In genomic region chr9:89497978-89498844, GRCh38 we compare ENCODE assay signal across 8 cellular contexts. TPM values are rescaled to one million over a fixed set of nuclear protein-coding genes. Genes with fewer than 3 reads are reported as not detected.
A peak's percentile ranks its signal among the peaks of the same experiment; 100 is the strongest.
DNase-seq lines count a peak whose midpoint lies in the region; ATAC-seq and TF ChIP-seq lines count a peak whose summit lies in the region.

TSS of gene SEMA4D (minus strand) at chr9:89498113. CDS start at chr9:89405456, 92,657 bp downstream.

- peaks cover 86% of the 10 kb centered on the region for H3K4me1 ChIP-seq in CD4-positive, alpha-beta memory T cell (ENCODE audit: insufficient read depth, low read length)

- peaks cover 0 to 1% (median 0%) of the 10 kb centered on the region in 8 donors for H3K9me3 Mint-ChIP-seq in CD4-positive, alpha-beta memory T cell

- H3K9me2 ChIP-seq in SU-DHL-6 (replicated peaks; ENCODE audit: insufficient read depth, low read length): no peaks in the 10 kb centered on the region

- intact Hi-C loops in CD4-positive, alpha-beta memory T cell (cut with micrococcal nuclease): loop anchor here (1.0 to 2.0 kb wide), 5 partner anchors 8 to 51 kb away; no protein-coding TSS in a partner anchor

- peak within 1 kb of the TSS; percentile 89 to 98 for H3K4me3 ChIP-seq in CD4-positive, alpha-beta memory T cell (ENCODE audit: low read length in 2 of 2)
- H3K4me3 ChIP-seq in MG63 (peak within 1 kb of the TSS; percentile 48), SU-DHL-6 (ENCODE audit: insufficient read depth, low read length, poor library complexity, severe bottlenecking) (peak within 1 kb of the TSS; percentile 60), brain microvascular endothelial cell (ENCODE audit: low read depth, low read length) (peak within 1 kb of the TSS; percentile 42), iPS-18c (ENCODE audit: insufficient read depth, low read depth, low read length) (peak within 1 kb of the TSS; percentile 71), skeletal muscle cell (ENCODE audit: low read depth, low read length) (peak within 1 kb of the TSS; percentile 39)

- no peaks in the 10 kb centered on the region for H4K20me1 ChIP-seq in SU-DHL-6 (ENCODE audit: low read depth, low read length)

- peaks cover 8% of the 10 kb centered on the region for H3F3A ChIP-seq in SU-DHL-6 (ENCODE audit: insufficient read depth)

- TF ChIP-seq CTCF in SU-DHL-6 (IDR thresholded peaks at IDR 0.05; ENCODE audit: insufficient read depth, low read length, poor library complexity, severe bottlenecking) (no peak), brain microvascular endothelial cell (IDR thresholded peaks at IDR 0.05; ENCODE audit: low read depth, low read length, missing control alignments) (no peak)

- peaks cover 71 to 93% (median 81%) of the 10 kb centered on the region in 4 donors for H3K4me1 Mint-ChIP-seq in CD4-positive, alpha-beta memory T cell

- peaks cover 4 to 25% of the 10 kb centered on the region in 2 donors for H3K36me3 Mint-ChIP-seq in CD4-positive, alpha-beta memory T cell

- no peaks in the 10 kb centered on the region for H3K27me3 ChIP-seq in CD4-positive, alpha-beta memory T cell (ENCODE audit: insufficient read depth, low read length)
- H3K27me3 ChIP-seq in MG63 (no peaks in the 10 kb centered on the region), SU-DHL-6 (ENCODE audit: low read length) (no peaks in the 10 kb centered on the region), brain microvascular endothelial cell (replicated peaks) (peaks cover 7% of the 10 kb centered on the region)

- H3K79me2 ChIP-seq in SU-DHL-6 (ENCODE audit: insufficient read depth, low read length): no peaks in the 10 kb centered on the region

- peak within 1 kb of the TSS; percentile 70 for H3K4me2 ChIP-seq in SU-DHL-6 (ENCODE audit: low read depth, low read length, poor library complexity, severe bottlenecking)

- in situ Hi-C loops in brain microvascular endothelial cell (cut with HindIII; ENCODE audit: low pct_ligation_motif_present, low sequenced_read_pairs): no loop called here

- POLR2A ChIA-PET in CD4-positive, alpha-beta memory T cell (lab: Charles Lee; ENCODE audit: partially characterized antibody): interaction anchor here (0.8 to 2.5 kb wide), 26 partner anchors 8 to 79 kb away, joined by 3 to 34 read pairs (median 6); no protein-coding TSS in a partner anchor

- DNase-seq in CD4-positive, alpha-beta memory T cell: peak in 3 of 5 donors; percentile 28 to 68 (median 37)
- DNase-seq in MG63 (peak; percentile 76), brain microvascular endothelial cell (peak; percentile 11), skeletal muscle cell (ENCODE audit: low read depth) (no peak)

- no peaks in the 10 kb centered on the region for H3K27me3 Mint-ChIP-seq in CD4-positive, alpha-beta memory T cell

- H3K36me3 ChIP-seq in CD4-positive, alpha-beta memory T cell (ENCODE audit: insufficient read depth, low read length): no peaks in the 10 kb centered on the region
- no peaks in the 10 kb centered on the region for H3K36me3 ChIP-seq in MG63
- H3K36me3 ChIP-seq in SU-DHL-6 (ENCODE audit: low read length): no peaks in the 10 kb centered on the region
- no peaks in the 10 kb centered on the region for H3K36me3 ChIP-seq in brain microvascular endothelial cell (replicated peaks)

- H3K4me3 Mint-ChIP-seq in CD4-positive, alpha-beta memory T cell: peak within 1 kb of the TSS; percentile 94 to 100 (median 98)

- H3K9ac ChIP-seq in SU-DHL-6 (ENCODE audit: low read length): peak within 1 kb of the TSS; percentile 58

- peak within 1 kb of the TSS; percentile 72 for H3K27ac ChIP-seq in CD4-positive, alpha-beta memory T cell (ENCODE audit: low read depth, low read length)
- H3K27ac ChIP-seq in SU-DHL-6 (ENCODE audit: low read depth, low read length) (peak within 1 kb of the TSS; percentile 51), brain microvascular endothelial cell (no peak within 1 kb of the TSS)

- peak; percentile 41 for ATAC-seq in GM19455 (IDR thresholded peaks at IDR 0.05; ENCODE audit: unreplicated experiment)
- no peak for ATAC-seq in GM19467 (IDR thresholded peaks at IDR 0.05; ENCODE audit: unreplicated experiment)

- CTCF ChIA-PET in CD4-positive, alpha-beta memory T cell (lab: Charles Lee; ENCODE audit: partially characterized antibody): interaction anchor here (0.8 to 2.1 kb wide), 6 partner anchors 8 to 88 kb away, joined by 3 to 11 read pairs (median 4); no protein-coding TSS in a partner anchor

- H3K9me3 ChIP-seq in CD4-positive, alpha-beta memory T cell (ENCODE audit: control insufficient read depth in 1 of 2, low read length in 2 of 2): no peaks in the 10 kb centered on the region
- H3K9me3 ChIP-seq in MG63: no peaks in the 10 kb centered on the region
- H3K9me3 ChIP-seq in SU-DHL-6 (ENCODE audit: insufficient read depth, low read length): no peaks in the 10 kb centered on the region
- no peaks in the 10 kb centered on the region for H3K9me3 ChIP-seq in iPS-18c (ENCODE audit: control insufficient read depth, insufficient read depth, low read length)

- peak within 1 kb of the TSS; percentile 94 to 98 (median 96) for H3K27ac Mint-ChIP-seq in CD4-positive, alpha-beta memory T cell

- no peak within 1 kb of the TSS for H2AFZ ChIP-seq in SU-DHL-6 (ENCODE audit: low read depth, low read length, severe bottlenecking)

RNA-seq across cellular contexts. Expression of gene SEMA4D, which starts in this region (rescaled TPM):
- total RNA-seq in CD4-positive, alpha-beta memory T cell: 100 to 1,000 TPM; 393 to 410 TPM
- polyA plus RNA-seq in CD4-positive, alpha-beta memory T cell: 100 to 1,000 TPM in 1 of 2 donors, 10 to 100 TPM in 1; 49.5 to 166 TPM
- 0.23 and 0.86 TPM in 2 replicates for total RNA-seq in MG63 (2014; rRNA removed; shearing (Covaris generic); ENCODE audit: low replicate concordance)

Comparison
In these comparisons a context has a peak if more than half of its experiments do, and no peak if none do; other contexts are left out.
1. RNA of gene SEMA4D (total RNA-seq): 393 to 410 TPM in CD4-positive, alpha-beta memory T cell; 0.23 to 0.86 TPM in MG63; every median in the first group is over 100 times any median in the second.
2. Peak in DNase-seq and H3K4me3 ChIP-seq in MG63; RNA of the gene not detected or under 1 TPM.
3. H3K4me3 ChIP-seq: peak in every context shown above with its lines; median percentile 94 in CD4-positive, alpha-beta memory T cell; 71 in iPS-18c; 60 in SU-DHL-6; 48 in MG63; 42 in brain microvascular endothelial cell; 39 in skeletal muscle cell.